1 cellular context compared by ENCODE assay signal in the genomic region with DNA sequence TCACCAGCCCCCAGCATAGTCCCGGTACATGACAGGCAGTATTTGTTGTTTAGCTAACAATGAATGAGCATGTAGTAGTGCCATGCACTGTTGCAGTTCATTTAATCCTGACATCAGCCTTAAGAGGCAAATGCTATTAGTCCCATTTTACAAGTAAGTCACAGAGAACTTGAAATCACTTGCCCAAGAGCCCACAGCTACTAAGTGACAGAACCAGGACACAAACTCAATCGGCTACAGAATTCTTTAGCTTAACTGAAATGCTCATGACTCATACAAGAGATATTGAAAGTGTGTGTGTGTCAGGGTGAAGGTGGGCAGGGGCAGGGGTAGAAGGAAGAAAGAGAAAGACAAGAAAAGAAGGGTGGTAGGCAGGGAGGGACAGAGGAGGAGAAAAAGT.
TF ChIP-seq lines count a peak whose summit lies in the region.

No MANE protein-coding gene starts in this region.

TF ChIP-seq in HCT116, 20 proteins besides CTCF, POLR2A, EP300 and RAD21 (continued from another document):
- TF ChIP-seq, protein P1, sequence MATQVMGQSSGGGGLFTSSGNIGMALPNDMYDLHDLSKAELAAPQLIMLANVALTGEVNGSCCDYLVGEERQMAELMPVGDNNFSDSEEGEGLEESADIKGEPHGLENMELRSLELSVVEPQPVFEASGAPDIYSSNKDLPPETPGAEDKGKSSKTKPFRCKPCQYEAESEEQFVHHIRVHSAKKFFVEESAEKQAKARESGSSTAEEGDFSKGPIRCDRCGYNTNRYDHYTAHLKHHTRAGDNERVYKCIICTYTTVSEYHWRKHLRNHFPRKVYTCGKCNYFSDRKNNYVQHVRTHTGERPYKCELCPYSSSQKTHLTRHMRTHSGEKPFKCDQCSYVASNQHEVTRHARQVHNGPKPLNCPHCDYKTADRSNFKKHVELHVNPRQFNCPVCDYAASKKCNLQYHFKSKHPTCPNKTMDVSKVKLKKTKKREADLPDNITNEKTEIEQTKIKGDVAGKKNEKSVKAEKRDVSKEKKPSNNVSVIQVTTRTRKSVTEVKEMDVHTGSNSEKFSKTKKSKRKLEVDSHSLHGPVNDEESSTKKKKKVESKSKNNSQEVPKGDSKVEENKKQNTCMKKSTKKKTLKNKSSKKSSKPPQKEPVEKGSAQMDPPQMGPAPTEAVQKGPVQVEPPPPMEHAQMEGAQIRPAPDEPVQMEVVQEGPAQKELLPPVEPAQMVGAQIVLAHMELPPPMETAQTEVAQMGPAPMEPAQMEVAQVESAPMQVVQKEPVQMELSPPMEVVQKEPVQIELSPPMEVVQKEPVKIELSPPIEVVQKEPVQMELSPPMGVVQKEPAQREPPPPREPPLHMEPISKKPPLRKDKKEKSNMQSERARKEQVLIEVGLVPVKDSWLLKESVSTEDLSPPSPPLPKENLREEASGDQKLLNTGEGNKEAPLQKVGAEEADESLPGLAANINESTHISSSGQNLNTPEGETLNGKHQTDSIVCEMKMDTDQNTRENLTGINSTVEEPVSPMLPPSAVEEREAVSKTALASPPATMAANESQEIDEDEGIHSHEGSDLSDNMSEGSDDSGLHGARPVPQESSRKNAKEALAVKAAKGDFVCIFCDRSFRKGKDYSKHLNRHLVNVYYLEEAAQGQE (IDR thresholded peaks at IDR 0.05; ENCODE audit: low read depth): no peak
- TF ChIP-seq TCF7L2 (IDR thresholded peaks at IDR 0.05; ENCODE audit: borderline replicate concordance, extremely low read depth, insufficient read depth, insufficient read length) (no peak), POLR2AphosphoS5 (IDR thresholded peaks at IDR 0.05; ENCODE audit: low read depth, low read length) (no peak), CEBPB (IDR thresholded peaks at IDR 0.05; ENCODE audit: low read depth) (no peak), EZH2phosphoT487 (IDR thresholded peaks at IDR 0.05; ENCODE audit: borderline replicate concordance) (no peak), EZH2 (IDR thresholded peaks at IDR 0.05) (no peak), SP1 (IDR thresholded peaks at IDR 0.05; ENCODE audit: low read depth) (no peak), ZNF274 (IDR thresholded peaks at IDR 0.05; ENCODE audit: low read depth, low read length) (no peak), YY1 (IDR thresholded peaks at IDR 0.05; ENCODE audit: extremely low read depth, insufficient replicate concordance, low read depth, low read length) (no peak), ZFX (IDR thresholded peaks at IDR 0.05) (no peak), ELF1 (IDR thresholded peaks at IDR 0.05; ENCODE audit: borderline replicate concordance, low read depth) (no peak), SRF (IDR thresholded peaks at IDR 0.05; ENCODE audit: low read depth) (no peak), EGR1 (IDR thresholded peaks at IDR 0.05; ENCODE audit: low read depth) (no peak), JUND (IDR thresholded peaks at IDR 0.05) (no peak)
TF ChIP-seq in HCT116: peak in this region for 0.
